Comparison of ENCODE assay signal across 8 cellular contexts in the genomic region with DNA sequence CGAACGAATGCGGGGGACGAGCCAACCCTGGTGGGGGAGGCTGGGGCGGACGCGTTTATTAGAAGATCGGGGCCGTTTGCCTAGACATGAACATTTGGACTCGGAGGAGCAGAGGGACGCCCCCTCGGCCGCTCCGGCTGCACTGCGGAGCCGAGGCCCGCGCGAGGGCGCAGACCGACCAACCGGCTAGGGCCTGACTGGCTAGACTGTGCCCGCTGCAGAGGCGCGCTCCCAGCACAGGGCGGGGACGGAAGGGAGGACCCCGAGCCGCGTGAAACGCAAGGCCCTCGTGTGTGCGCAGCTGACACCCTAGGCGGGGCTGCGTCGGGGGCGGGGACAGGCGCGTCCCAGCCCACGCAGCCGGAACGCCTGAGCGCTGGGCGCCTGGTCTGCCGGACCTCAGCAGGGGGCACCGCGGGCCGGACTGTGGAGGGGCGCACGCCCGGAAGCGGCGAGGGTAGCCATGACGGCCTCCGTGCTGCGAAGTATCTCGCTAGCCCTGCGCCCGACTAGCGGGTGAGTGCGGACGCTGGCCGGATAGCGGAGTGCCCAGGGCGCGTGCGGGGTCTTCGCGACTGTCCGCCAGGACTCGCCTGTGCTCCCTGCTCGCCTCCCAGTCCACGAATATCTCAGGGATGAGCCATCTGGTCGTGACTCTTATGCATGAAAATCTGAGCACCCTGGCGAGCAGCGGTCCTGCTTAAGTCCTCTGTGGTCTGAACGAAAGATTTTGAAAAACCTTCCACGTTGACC. TPM values are rescaled to one million over a fixed set of nuclear protein-coding genes. Genes with fewer than 3 reads are reported as not detected.
DNase-seq lines count a peak whose midpoint lies in the region; ATAC-seq and TF ChIP-seq lines count a peak whose summit lies in the region.

MRPL40 (plus strand) TSS at position 454 of the 753 bp plus-strand sequence; CDS start at position 464, 10 bp downstream.

- H3K4me3 ChIP-seq in right atrium auricular region (peak within 1 kb of the TSS; percentile 84 to 92), rectal smooth muscle tissue (ENCODE audit: low read length) (peak within 1 kb of the TSS; percentile 81), vagina (peak within 1 kb of the TSS; percentile 81 to 93)

- H3K27me3 ChIP-seq in right atrium auricular region (no peaks in the 10 kb centered on the region), rectal smooth muscle tissue (ENCODE audit: control insufficient read depth, insufficient read depth, low read length) (no peaks in the 10 kb centered on the region), vagina (no peaks in the 10 kb centered on the region)

- H3K4me1 ChIP-seq in right atrium auricular region: peaks cover 0 to 27% of the 10 kb centered on the region in 2 donors
- peaks cover 14% of the 10 kb centered on the region for H3K4me1 ChIP-seq in rectal smooth muscle tissue (ENCODE audit: control insufficient read depth, insufficient read depth, low read length)
- peaks cover 37% of the 10 kb centered on the region for H3K4me1 ChIP-seq in vagina

- peak within 1 kb of the TSS; percentile 85 for H3K9ac ChIP-seq in rectal smooth muscle tissue (ENCODE audit: low read length)

- TF ChIP-seq CTCF in right atrium auricular region (IDR thresholded peaks at IDR 0.05) (no peak), vagina (IDR thresholded peaks at IDR 0.05) (no peak)

- H3K36me3 ChIP-seq in right atrium auricular region (peaks cover 26% of the 10 kb centered on the region), rectal smooth muscle tissue (ENCODE audit: control insufficient read depth, insufficient read depth, low read length) (peaks cover 12% of the 10 kb centered on the region), vagina (peaks cover 0 to 26% of the 10 kb centered on the region in 2 donors)

- peak within 1 kb of the TSS; percentile 96 for H3K27ac ChIP-seq in angular gyrus (ENCODE audit: low read depth, low read length)
- H3K27ac ChIP-seq in right atrium auricular region: peak within 1 kb of the TSS; percentile 98 to 99
- H3K27ac ChIP-seq in rectal smooth muscle tissue (ENCODE audit: low read depth, low read length): peak within 1 kb of the TSS; percentile 96
- H3K27ac ChIP-seq in vagina: peak within 1 kb of the TSS; percentile 88

- peak; percentile 42 for DNase-seq in NCI-H146 treated with DMSO at 0.1 percent for 48 hours (lab: John Stamatoyannopoulos, UW; ENCODE audit: unreplicated experiment)
- DNase-seq in T-helper 2 cell: peak; percentile 66 to 96 (median 78)
- peak; percentile 92 for DNase-seq in right atrium auricular region (ENCODE audit: low spot score)
- no peak for DNase-seq in vagina (ENCODE audit: extremely low spot score in 2 of 2)

- H3K9me3 ChIP-seq in right atrium auricular region (no peaks in the 10 kb centered on the region), vagina (no peaks in the 10 kb centered on the region)

- intact Hi-C loops in vagina (cut with DNase I): loop anchor here (2.0 kb wide), 1 partner anchor 47 kb away; the partner anchor contains the start of genes CDC45 and UFD1

- ATAC-seq in GM18498 (IDR thresholded peaks at IDR 0.05; ENCODE audit: unreplicated experiment): peak; percentile 83
- peak; percentile 70 for ATAC-seq in HG02870 (IDR thresholded peaks at IDR 0.05; ENCODE audit: unreplicated experiment)

- peak in 1 of 2 donors; percentile 59 for TF ChIP-seq POLR2A in vagina (IDR thresholded peaks at IDR 0.05)

RNA-seq across cellular contexts. Expression of gene MRPL40, which starts in this region (rescaled TPM):
- total RNA-seq in right atrium auricular region: 10 to 100 TPM; 31.9 to 40.9 TPM
- 23.3 TPM for total RNA-seq in vagina

Comparison
In these comparisons a context has a peak if more than half of its experiments do, and no peak if none do; other contexts are left out.
1. DNase-seq: peak in NCI-H146 treated with DMSO at 0.1 percent for 48 hours (single experiment), T-helper 2 cell (5 of 5) and right atrium auricular region (single experiment); none in vagina (0 of 2).
2. Peak in every context shown above with its lines, with median percentiles within 50 percentile points of each other: H3K27ac ChIP-seq and H3K4me3 ChIP-seq.